24 cellular contexts compared by ENCODE assay signal in the genomic region with DNA sequence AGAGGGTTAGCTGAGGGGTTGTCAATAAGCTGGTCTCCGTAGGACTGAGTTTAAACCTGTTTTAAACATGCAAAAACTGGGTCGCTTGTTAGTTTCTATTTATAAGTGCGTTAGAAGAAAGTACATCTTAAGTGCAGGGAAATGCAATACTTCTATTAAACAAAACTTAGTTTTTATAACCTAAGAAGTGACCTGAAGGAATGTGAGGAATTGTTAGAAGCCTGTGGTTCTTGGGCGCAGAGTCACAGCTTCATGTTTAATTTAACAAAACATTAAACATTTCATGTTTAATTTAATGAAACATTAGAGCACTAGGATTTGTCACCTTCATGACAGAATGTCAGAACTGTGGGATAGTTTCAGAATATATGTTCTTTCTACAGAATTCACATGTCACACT.
DNase-seq lines count a peak whose midpoint lies in the region; ATAC-seq and TF ChIP-seq lines count a peak whose summit lies in the region.
"Had no signal": no experiment of that assay in that cellular context is flagged by ENCODE, and none has a peak within 500 bp of the region (broad histone marks: within the 10 kb centered on the region; RNA-seq: fewer than 3 reads in every experiment).

No MANE protein-coding gene starts in this region.

- TF ChIP-seq POLR2A in suprapubic skin (IDR thresholded peaks at IDR 0.05), result no peak
- TF ChIP-seq POLR2A in transverse colon (IDR thresholded peaks at IDR 0.05), result no peak

- no peak overlapping the region for H3K4me3 Mint-ChIP-seq in T-helper 17 cell
- H3K4me3 Mint-ChIP-seq: CD8-positive, alpha-beta T cell had no signal

- H3K9me3 ChIP-seq in adipocyte (ENCODE audit: control insufficient read depth, low read length), result no peaks in the 10 kb centered on the region
- H3K9me3 ChIP-seq in suprapubic skin, result no peaks in the 10 kb centered on the region
- no peaks in the 10 kb centered on the region for H3K9me3 ChIP-seq in transverse colon
- H3K9me3 ChIP-seq in T-helper 17 cell (ENCODE audit: control insufficient read depth, low read length, poor library complexity, severe bottlenecking), result no peaks in the 10 kb centered on the region
- H3K9me3 ChIP-seq: SK-N-SH had no signal

- in situ Hi-C loops in transverse colon (cut with MboI; ENCODE audit: low pct_ligation_motif_present in 1 of 4, low pct_unique_long_range_greater_than_20kb in 1 of 4, low sequenced_read_pairs in 3 of 4), result no loop called here

- DNase-seq in adipocyte (ENCODE audit: low read depth) (peak; percentile 19), choroid plexus epithelial cell (ENCODE audit: low read depth) (peak; percentile 55), left kidney (ENCODE audit: low read depth, low spot score) (peak; percentile 24), suprapubic skin (ENCODE audit: low spot score in 2 of 2) (no peak), NCI-H1092 (lab: John Stamatoyannopoulos, UW) (no peak), transverse colon (no peak), T-helper 17 cell (no peak)
- DNase-seq: ACHN; C1 segment of cervical spinal cord; CD8-positive, alpha-beta T cell; DMS53; EL; GF-D8; Karpas-422; NCI-H1417 treated with DMSO at 0.1 percent for 48 hours; NCI-H187 treated with DMSO at 0.1 percent for 48 hours; NCI-H2107; NCI-H226; NCI-H524; NCI-H774; NK-92 treated with Interleukin-12 subunit alpha and Interleukin-12 subunit beta, amount 100 ng/mL, for 24 hours; SHP77 treated with DMSO at 0.1 percent for 48 hours; SK-N-SH had no signal

- H3K27ac Mint-ChIP-seq in T-helper 17 cell, result no peak overlapping the region
- H3K27ac Mint-ChIP-seq: CD8-positive, alpha-beta T cell had no signal

- H3K4me1 Mint-ChIP-seq in T-helper 17 cell, result no peaks in the 10 kb centered on the region

- H3K36me3 ChIP-seq in adipocyte (ENCODE audit: control insufficient read depth, insufficient read depth, low read length, severe bottlenecking), result no peaks in the 10 kb centered on the region
- no peaks in the 10 kb centered on the region for H3K36me3 ChIP-seq in suprapubic skin
- H3K36me3 ChIP-seq in transverse colon, result no peaks in the 10 kb centered on the region

- TF ChIP-seq EP300 in suprapubic skin (IDR thresholded peaks at IDR 0.05), result no peak
- TF ChIP-seq EP300 in transverse colon (IDR thresholded peaks at IDR 0.05; ENCODE audit: low read depth), result no peak

- no peak for ATAC-seq in T-helper 17 cell
- ATAC-seq: CD8-positive, alpha-beta T cell had no signal

- TF ChIP-seq CTCF in choroid plexus epithelial cell (conservative IDR thresholded peaks at IDR 0.05; ENCODE audit: low read depth, low read length) (no peak), suprapubic skin (IDR thresholded peaks at IDR 0.05) (no peak), transverse colon (IDR thresholded peaks at IDR 0.05) (no peak)

- H3K4me1 ChIP-seq in adipocyte (ENCODE audit: control insufficient read depth, insufficient read depth, low read length), result peaks cover 5% of the 10 kb centered on the region
- H3K4me1 ChIP-seq in suprapubic skin, result peaks cover 24% of the 10 kb centered on the region
- H3K4me1 ChIP-seq in transverse colon, result no peaks in the 10 kb centered on the region

- intact Hi-C loops in transverse colon (cut with DNase I; ENCODE audit: low total_unique reads), result no loop called here

- H3K36me3 Mint-ChIP-seq in T-helper 17 cell (ENCODE audit: low read depth), result no peaks in the 10 kb centered on the region
- H3K36me3 Mint-ChIP-seq: CD8-positive, alpha-beta T cell had no signal

- no peak overlapping the region for H3K27ac ChIP-seq in suprapubic skin
- H3K27ac ChIP-seq in transverse colon, result no peak overlapping the region
- H3K27ac ChIP-seq: RWPE1 had no signal

- no peaks in the 10 kb centered on the region for H3K27me3 Mint-ChIP-seq in T-helper 17 cell

- H3K27me3 ChIP-seq in adipocyte (replicated peaks; ENCODE audit: control insufficient read depth, insufficient read depth, low read length) (peaks cover 34% of the 10 kb centered on the region), suprapubic skin (no peaks in the 10 kb centered on the region), transverse colon (no peaks in the 10 kb centered on the region)

- H3K9ac ChIP-seq in adipocyte (ENCODE audit: low read length), result no peak overlapping the region
- H3K9ac ChIP-seq: SK-N-SH had no signal

- WGBS in suprapubic skin, result 63% methylated on average over 4 of the region's 4 CpGs
- 71 to 87% methylated on average over 4 of the region's 4 CpGs for WGBS in transverse colon (ENCODE audit: low coverage in 1 of 2), 2 donors

- H3K4me3 ChIP-seq in adipocyte (ENCODE audit: low read length), result no peak overlapping the region
- H3K4me3 ChIP-seq in choroid plexus epithelial cell (ENCODE audit: low read depth, low read length), result no peak overlapping the region
- peak overlapping the region; percentile 17 for H3K4me3 ChIP-seq in suprapubic skin
- no peak overlapping the region for H3K4me3 ChIP-seq in transverse colon

Comparison
In these comparisons a context has a peak if more than half of its experiments do, and no peak if none do; other contexts are left out.
1. DNase-seq: peak in adipocyte (single experiment), choroid plexus epithelial cell (single experiment) and left kidney (single experiment); none in suprapubic skin (0 of 2), NCI-H1092 (single experiment), transverse colon (single experiment) and T-helper 17 cell (0 of 3).